1 cellular context compared by ENCODE assay signal in the genomic region with DNA sequence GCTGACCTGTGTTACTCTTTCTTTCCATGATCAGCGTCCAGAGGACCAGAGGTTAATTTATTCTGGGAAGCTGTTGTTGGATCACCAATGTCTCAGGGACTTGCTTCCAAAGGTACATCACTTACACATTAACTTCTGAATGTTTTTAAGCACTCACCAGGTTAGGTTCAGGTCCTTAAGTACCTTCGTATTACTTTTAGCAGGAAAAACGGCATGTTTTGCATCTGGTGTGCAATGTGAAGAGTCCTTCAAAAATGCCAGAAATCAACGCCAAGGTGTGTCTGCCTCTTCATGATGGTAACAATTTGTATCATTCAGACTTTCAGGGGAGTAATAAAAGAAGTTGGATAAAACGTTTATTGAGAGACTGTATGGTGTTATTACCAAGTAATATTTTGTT.
TF ChIP-seq lines count a peak whose summit lies in the region.

No MANE protein-coding gene starts in this region.

TF ChIP-seq in IMR-90, 13 proteins besides CTCF, POLR2A, EP300 and RAD21:
- TF ChIP-seq BHLHE40 (IDR thresholded peaks at IDR 0.05; ENCODE audit: low read depth, low read length) (no peak), MAFK (IDR thresholded peaks at IDR 0.05; ENCODE audit: low read depth, low read length) (no peak), RCOR1 (IDR thresholded peaks at IDR 0.05; ENCODE audit: insufficient replicate concordance, low read length) (no peak), NFE2L2 (IDR thresholded peaks at IDR 0.05; ENCODE audit: low read depth, low read length) (no peak), CHD1 (IDR thresholded peaks at IDR 0.05; ENCODE audit: low read depth, low read length) (no peak)
- TF ChIP-seq, protein P1, sequence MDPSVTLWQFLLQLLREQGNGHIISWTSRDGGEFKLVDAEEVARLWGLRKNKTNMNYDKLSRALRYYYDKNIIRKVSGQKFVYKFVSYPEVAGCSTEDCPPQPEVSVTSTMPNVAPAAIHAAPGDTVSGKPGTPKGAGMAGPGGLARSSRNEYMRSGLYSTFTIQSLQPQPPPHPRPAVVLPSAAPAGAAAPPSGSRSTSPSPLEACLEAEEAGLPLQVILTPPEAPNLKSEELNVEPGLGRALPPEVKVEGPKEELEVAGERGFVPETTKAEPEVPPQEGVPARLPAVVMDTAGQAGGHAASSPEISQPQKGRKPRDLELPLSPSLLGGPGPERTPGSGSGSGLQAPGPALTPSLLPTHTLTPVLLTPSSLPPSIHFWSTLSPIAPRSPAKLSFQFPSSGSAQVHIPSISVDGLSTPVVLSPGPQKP (IDR thresholded peaks at IDR 0.05; ENCODE audit: borderline replicate concordance, low read depth, low read length): no peak
- TF ChIP-seq, protein P2, sequence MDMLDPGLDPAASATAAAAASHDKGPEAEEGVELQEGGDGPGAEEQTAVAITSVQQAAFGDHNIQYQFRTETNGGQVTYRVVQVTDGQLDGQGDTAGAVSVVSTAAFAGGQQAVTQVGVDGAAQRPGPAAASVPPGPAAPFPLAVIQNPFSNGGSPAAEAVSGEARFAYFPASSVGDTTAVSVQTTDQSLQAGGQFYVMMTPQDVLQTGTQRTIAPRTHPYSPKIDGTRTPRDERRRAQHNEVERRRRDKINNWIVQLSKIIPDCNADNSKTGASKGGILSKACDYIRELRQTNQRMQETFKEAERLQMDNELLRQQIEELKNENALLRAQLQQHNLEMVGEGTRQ (IDR thresholded peaks at IDR 0.05; ENCODE audit: low read depth, low read length): no peak
TF ChIP-seq in IMR-90: peak in this region for 0.
